ENCODE assay signal across 29 cellular contexts in the genomic region with DNA sequence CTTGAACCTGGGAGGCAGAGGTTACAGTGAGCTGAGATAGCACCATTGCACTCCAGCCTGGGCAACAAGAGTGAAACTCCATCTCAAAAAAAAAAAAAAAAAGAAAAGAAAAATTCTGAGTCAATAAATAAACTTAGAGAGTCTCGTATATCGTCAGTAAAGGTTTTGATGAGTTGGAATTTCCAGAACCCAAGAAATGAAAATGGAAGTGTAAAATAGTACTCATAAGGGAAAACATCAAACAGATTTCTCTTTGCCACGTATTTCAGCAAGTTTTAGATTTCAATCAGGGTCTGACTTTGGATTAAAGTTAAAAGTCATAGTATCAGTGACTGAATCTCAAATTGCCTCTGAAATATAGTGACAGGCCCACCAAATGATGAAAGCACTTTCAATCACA.
"Had no signal": no experiment of that assay in that cellular context is flagged by ENCODE, and none has a peak within 500 bp of the region (broad histone marks: within the 10 kb centered on the region; RNA-seq: fewer than 3 reads in every experiment).

No MANE protein-coding gene starts in this region.

- H3K4me1 Mint-ChIP-seq: activated B cell treated with CpG ODN at 0.5 μM for 24 hours; activated CD8-positive, alpha-beta memory T cell treated with anti-CD3 and anti-CD28 coated beads, Interleukin-2, amount 10 ng/mL, durations not matched to agents 7 days and 5 days; central memory CD8-positive, alpha-beta T cell; T-helper 17 cell had no signal

- H3K36me3 ChIP-seq: brain microvascular endothelial cell, WERI-Rb-1 had no signal

- H3K27ac ChIP-seq: brain microvascular endothelial cell, coronary artery, dorsolateral prefrontal cortex, WERI-Rb-1 had no signal

- ATAC-seq: activated CD8-positive, alpha-beta memory T cell treated with anti-CD3 and anti-CD28 coated beads, Interleukin-2, amount 10 ng/mL, durations not matched to agents 7 days and 5 days; activated CD8-positive, alpha-beta T cell treated with anti-CD3 and anti-CD28 coated beads, Interleukin-2, amount 10 ng/mL, durations not matched to agents 7 days and 5 days; esophagus mucosa; T-helper 17 cell had no signal

- H3K4me3 Mint-ChIP-seq: activated B cell treated with CpG ODN at 0.5 μM for 24 hours; activated CD4-positive, alpha-beta memory T cell treated with anti-CD3 and anti-CD28 coated beads for 36 hours; activated CD8-positive, alpha-beta memory T cell treated with anti-CD3 and anti-CD28 coated beads, Interleukin-2, amount 10 ng/mL, durations not matched to agents 7 days and 5 days; activated CD8-positive, alpha-beta T cell treated with anti-CD3 and anti-CD28 coated beads, Interleukin-2, amount 10 ng/mL, durations not matched to agents 7 days and 5 days; activated naive CD8-positive, alpha-beta T cell; activated T-cell treated with anti-CD3 and anti-CD28 coated beads, Interleukin-2, amount 50 U/mL, for 24 hours; central memory CD8-positive, alpha-beta T cell; dendritic cell treated with granulocyte-macrophage colony-stimulating factor and Interleukin-4, amounts not matched to agents 40 ng/mL and 50 ng/mL, for 4 days; endodermal cell; T-helper 17 cell; T-helper 2 cell treated with Interferon-gamma antibody and Interleukin-4, amounts not matched to agents 5 μg/mL and 100 μg/mL, for 36 hours had no signal

- H3K27ac Mint-ChIP-seq: activated B cell treated with CpG ODN at 0.5 μM for 24 hours; activated CD4-positive, alpha-beta memory T cell treated with anti-CD3 and anti-CD28 coated beads for 36 hours; activated CD8-positive, alpha-beta memory T cell treated with anti-CD3 and anti-CD28 coated beads, Interleukin-2, amount 10 ng/mL, durations not matched to agents 7 days and 5 days; activated CD8-positive, alpha-beta T cell treated with anti-CD3 and anti-CD28 coated beads, Interleukin-2, amount 10 ng/mL, durations not matched to agents 7 days and 5 days; activated naive CD8-positive, alpha-beta T cell; activated T-cell treated with anti-CD3 and anti-CD28 coated beads, Interleukin-2, amount 50 U/mL, for 24 hours; dendritic cell treated with granulocyte-macrophage colony-stimulating factor and Interleukin-4, amounts not matched to agents 40 ng/mL and 50 ng/mL, for 4 days; endodermal cell; T-helper 17 cell; T-helper 2 cell treated with Interferon-gamma antibody and Interleukin-4, amounts not matched to agents 5 μg/mL and 100 μg/mL, for 36 hours had no signal

- H3K27me3 Mint-ChIP-seq: activated B cell treated with CpG ODN at 0.5 μM for 24 hours; activated CD4-positive, alpha-beta memory T cell treated with anti-CD3 and anti-CD28 coated beads for 36 hours; activated CD8-positive, alpha-beta memory T cell treated with anti-CD3 and anti-CD28 coated beads, Interleukin-2, amount 10 ng/mL, durations not matched to agents 7 days and 5 days; activated T-cell treated with anti-CD3 and anti-CD28 coated beads, Interleukin-2, amount 50 U/mL, for 24 hours; dendritic cell treated with granulocyte-macrophage colony-stimulating factor and Interleukin-4, amounts not matched to agents 40 ng/mL and 50 ng/mL, for 4 days; T-helper 17 cell had no signal

- H3K36me3 Mint-ChIP-seq: activated CD8-positive, alpha-beta memory T cell treated with anti-CD3 and anti-CD28 coated beads, Interleukin-2, amount 10 ng/mL, durations not matched to agents 7 days and 5 days had no signal

- H3K27me3 ChIP-seq: brain microvascular endothelial cell, dorsolateral prefrontal cortex had no signal

- DNase-seq: activated B cell treated with CpG ODN at 0.5 μM for 24 hours; activated CD4-positive, alpha-beta memory T cell treated with anti-CD3 and anti-CD28 coated beads for 36 hours; activated CD4-positive, alpha-beta T cell treated with anti-CD3 and anti-CD28 coated beads for 1 hour; activated CD4-positive, alpha-beta T cell treated with anti-CD3 and anti-CD28 coated beads for 48 hours; activated CD8-positive, alpha-beta memory T cell treated with anti-CD3 and anti-CD28 coated beads, Interleukin-2, amount 10 ng/mL, durations not matched to agents 7 days and 5 days; activated CD8-positive, alpha-beta memory T cell treated with anti-CD3 and anti-CD28 coated beads, Interleukin-2, amount 50 U/mL, for 4 hours; activated CD8-positive, alpha-beta T cell treated with anti-CD3 and anti-CD28 coated beads, Interleukin-2, amount 10 ng/mL, durations not matched to agents 7 days and 5 days; activated gamma-delta T cell; activated naive CD4-positive, alpha-beta T cell; activated naive CD4-positive, alpha-beta T cell treated with anti-CD3 and anti-CD28 coated beads, Interleukin-2, amount 50 U/mL, for 16 hours; activated T-cell treated with anti-CD3 and anti-CD28 coated beads, Interleukin-2, amount 50 U/mL, for 24 hours; amniotic stem cell; anterior cingulate cortex; brain microvascular endothelial cell; dorsolateral prefrontal cortex; effector memory CD4-positive, alpha-beta T cell; endodermal cell; foreskin fibroblast; head of caudate nucleus; T-helper 1 cell; T-helper 17 cell; T1000; WERI-Rb-1 had no signal

- H3K4me3 ChIP-seq: coronary artery, dorsolateral prefrontal cortex had no signal
